In the genomic region with DNA sequence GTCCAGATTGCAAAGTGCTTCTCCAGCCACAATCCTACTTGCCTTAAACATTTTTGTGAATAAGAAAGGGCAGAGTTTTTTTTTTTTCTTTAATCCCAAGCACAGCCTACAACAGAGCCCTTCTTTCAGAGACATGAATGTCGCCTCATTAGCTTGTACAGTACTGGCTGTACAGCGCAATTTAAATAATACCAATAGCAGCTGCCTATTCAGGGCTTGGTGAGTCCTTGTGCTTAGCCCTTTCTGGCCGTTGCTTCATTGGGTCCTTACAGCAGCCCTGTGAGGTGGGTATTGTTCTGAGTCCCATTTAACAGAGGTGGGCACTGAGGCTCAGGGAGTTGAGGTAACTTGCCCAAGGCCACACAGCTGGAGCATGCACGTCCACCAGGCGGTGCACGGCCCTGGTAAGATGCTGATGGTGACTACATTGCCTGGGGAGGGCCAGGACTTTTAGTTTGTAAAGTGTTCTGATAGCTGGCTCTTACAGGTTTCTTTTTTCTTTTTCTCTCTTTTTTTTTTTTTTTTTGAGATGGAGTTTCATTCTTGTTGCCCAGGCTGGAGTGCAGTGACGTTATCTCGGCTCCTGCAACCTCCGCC, we compare ENCODE assay signal across 22 cellular contexts. TPM values are rescaled to one million over a fixed set of nuclear protein-coding genes. Genes with fewer than 3 reads are reported as not detected.
A peak's percentile ranks its signal among the peaks of the same experiment; 100 is the strongest.
DNase-seq lines count a peak whose midpoint lies in the region; ATAC-seq and TF ChIP-seq lines count a peak whose summit lies in the region.
"Had no signal": no experiment of that assay in that cellular context is flagged by ENCODE, and none has a peak within 500 bp of the region (broad histone marks: within the 10 kb centered on the region; RNA-seq: fewer than 3 reads in every experiment).

No MANE protein-coding gene starts in this region.

- no TSS peak for BruUV-seq in IMR-90 (replicated peaks; lab: Mats Ljungman, UMichigan)

- TF ChIP-seq RAD21 in IMR-90 (IDR thresholded peaks at IDR 0.05; ENCODE audit: low read length) = no peak

- H3K79me1 ChIP-seq in IMR-90 (ENCODE audit: low read depth in 1 of 2, low read length in 2 of 2) = peaks cover 48 to 92% of the 10 kb centered on the region in 2 experiments

- no peak overlapping the region for H4K91ac ChIP-seq in IMR-90 (ENCODE audit: insufficient read depth, low read depth, low read length)

- no peak overlapping the region for H3K4me2 ChIP-seq in IMR-90 (ENCODE audit: low read depth, low read length)

- peaks cover 25% of the 10 kb centered on the region for H3K4me1 ChIP-seq in HAP-1
- peaks cover 9% of the 10 kb centered on the region for H3K4me1 ChIP-seq in IMR-90 (ENCODE audit: control insufficient read depth, insufficient read depth, low read length)
- H3K4me1 ChIP-seq: BE2C had no signal

- TF ChIP-seq POLR2A in IMR-90 (IDR thresholded peaks at IDR 0.05; ENCODE audit: low read depth, low read length) = no peak

- H4K20me1 ChIP-seq in IMR-90 (ENCODE audit: insufficient read depth, low read length) = peaks cover 52% of the 10 kb centered on the region

- no peak overlapping the region for H3K56ac ChIP-seq in IMR-90 (ENCODE audit: extremely low read depth, insufficient read depth, low read length)

- no peak overlapping the region for H2BK15ac ChIP-seq in IMR-90 (ENCODE audit: low read depth, low read length)

- ATAC-seq in IMR-90 (ENCODE audit: low read depth) (no peak), HG03457 (IDR thresholded peaks at IDR 0.05; ENCODE audit: unreplicated experiment) (no peak), GM18909 (IDR thresholded peaks at IDR 0.05; ENCODE audit: poor library complexity, unreplicated experiment) (no peak)
- ATAC-seq: GM12878 had no signal

- POLR2A ChIA-PET in IMR-90 (lab: Charles Lee; ENCODE audit: unreplicated experiment) = interaction anchor here (0.6 kb wide), 1 partner anchor 669 kb away, joined by 4 read pairs; no protein-coding TSS in a partner anchor

- H3K27ac ChIP-seq in IMR-90 (ENCODE audit: insufficient read depth, low read length) (no peak overlapping the region), dorsolateral prefrontal cortex (peak overlapping the region in 41 of 59 donors; percentile 2 to 74 (median 35)), substantia nigra (ENCODE audit: low read depth, low read length, poor library complexity, severe bottlenecking) (peak overlapping the region; percentile 58)
- H3K27ac ChIP-seq: HL-60 had no signal

- intact Hi-C loops in IMR-90 (cut with micrococcal nuclease) = no loop called here
- intact Hi-C loops in dorsolateral prefrontal cortex (cut with DNase I) = no loop called here

- H3K27me3 ChIP-seq in HAP-1 (ENCODE audit: low read depth) (no peaks in the 10 kb centered on the region), IMR-90 (ENCODE audit: control insufficient read depth, insufficient read depth, low read length) (no peaks in the 10 kb centered on the region), dorsolateral prefrontal cortex (no peaks in the 10 kb centered on the region)
- H3K27me3 ChIP-seq: BE2C had no signal

- no peak overlapping the region for H3K4ac ChIP-seq in IMR-90 (ENCODE audit: low read depth, low read length)

- DNase-seq in HAP-1 (ENCODE audit: low spot score in 2 of 2) (peak; percentile 75 to 86), IMR-90 (no peak), dorsolateral prefrontal cortex (no peak), substantia nigra (lab: John Stamatoyannopoulos, UW) (no peak), foreskin fibroblast (no peak)
- DNase-seq: ACHN; BE2C; C1 segment of cervical spinal cord; CD4-positive, CD25-positive, alpha-beta regulatory T cell; CD8-positive, alpha-beta memory T cell; COR-L47; DMS 273 treated with DMSO at 0.1 percent for 48 hours; DMS53; DND-41; EL; GOT3; H7; KBM-7 had no signal

- H2BK5ac ChIP-seq in IMR-90 (ENCODE audit: low read depth, low read length, poor library complexity, severe bottlenecking) = no peak overlapping the region

- H3K18ac ChIP-seq in IMR-90 (ENCODE audit: low read depth, low read length) = no peak overlapping the region

- no peak overlapping the region for H4K8ac ChIP-seq in IMR-90 (ENCODE audit: low read depth in 2 of 2, low read length in 2 of 2)

- no peak overlapping the region for H3K4me3 ChIP-seq in HAP-1
- no peak overlapping the region for H3K4me3 ChIP-seq in IMR-90 (ENCODE audit: insufficient read depth, low read depth, low read length)
- H3K4me3 ChIP-seq in dorsolateral prefrontal cortex = no peak overlapping the region
- H3K4me3 ChIP-seq in foreskin fibroblast (ENCODE audit: low read depth in 1 of 2, low read length in 2 of 2) = no peak overlapping the region
- H3K4me3 ChIP-seq: GM12878 had no signal

- peak overlapping the region; percentile 42; the same call in 1 of the 2 replicates for H4K5ac ChIP-seq in IMR-90 (ENCODE audit: low read depth, low read length)

- H3K9ac ChIP-seq in IMR-90 (ENCODE audit: low read depth, low read length) = no peak overlapping the region

- H3K36me3 ChIP-seq in HAP-1 (replicated peaks) (peaks cover 34% of the 10 kb centered on the region), IMR-90 (ENCODE audit: control insufficient read depth, insufficient read depth, low read length) (peaks cover 56% of the 10 kb centered on the region)

- H3K9me1 ChIP-seq in IMR-90 (ENCODE audit: insufficient read depth, low read length) = peaks cover 23% of the 10 kb centered on the region

- no peak overlapping the region for H3K23ac ChIP-seq in IMR-90 (ENCODE audit: low read depth, low read length)

- no peak overlapping the region for H2AFZ ChIP-seq in IMR-90 (replicated peaks; ENCODE audit: low read length, poor library complexity)

- TF ChIP-seq CTCF in IMR-90 (conservative IDR thresholded peaks at IDR 0.05; ENCODE audit: low read depth, low read length) (no peak), dorsolateral prefrontal cortex (IDR thresholded peaks at IDR 0.05 in 54 of 56, conservative IDR thresholded peaks at IDR 0.05 in 2 of 56; ENCODE audit: low read depth in 1 of 56, partially characterized antibody in 56 of 56) (peak in 6 of 56 donors; percentile 6 to 23 (median 18)), foreskin fibroblast (IDR thresholded peaks at IDR 0.05; ENCODE audit: low read depth, low read length) (no peak)

- H3K9me3 ChIP-seq in HAP-1 (no peaks in the 10 kb centered on the region), IMR-90 (ENCODE audit: control insufficient read depth, insufficient read depth, low read length) (no peaks in the 10 kb centered on the region)
- H3K9me3 ChIP-seq: BE2C had no signal

- CTCF ChIA-PET in IMR-90 (lab: Yijun Ruan, JAX) = interaction anchor here (0.6 to 0.7 kb wide), 2 partner anchors 44 to 309 kb away, joined by 4 to 5 read pairs; no protein-coding TSS in a partner anchor

- no peak overlapping the region for H3K14ac ChIP-seq in IMR-90 (replicated peaks; ENCODE audit: low read depth, low read length)

- no peak overlapping the region for H2AK5ac ChIP-seq in IMR-90 (ENCODE audit: low read depth, low read length)

- no peak overlapping the region for H2BK20ac ChIP-seq in IMR-90 (ENCODE audit: low read depth, low read length)

- no peak overlapping the region for H2BK120ac ChIP-seq in IMR-90 (ENCODE audit: low read depth, low read length)

- WGBS in IMR-90 (ENCODE audit: extremely low coverage in 2 of 2, insufficient read length in 1 of 2), 2 experiments = 100% methylated on average over 5 of the region's 9 CpGs; no CpG with 5 or more reads in 1 of the 2 experiments

- H2AK9ac ChIP-seq in IMR-90 (replicated peaks; ENCODE audit: low read depth, low read length, poor library complexity) = no peak overlapping the region

- in situ Hi-C loops in HAP-1 (cut with MboI; ENCODE audit: low sequenced_read_pairs) (no loop called here), IMR-90 (cut with MboI; ENCODE audit: low sequenced_read_pairs) (no loop called here)

- dilution Hi-C loops in IMR-90 (cut with HindIII; ENCODE audit: low sequenced_read_pairs, unreplicated experiment) = no loop called here

TF ChIP-seq in IMR-90, 13 proteins besides CTCF, POLR2A, EP300 and RAD21:
- TF ChIP-seq MAFK (IDR thresholded peaks at IDR 0.05; ENCODE audit: low read depth, low read length) (no peak), NFE2L2 (IDR thresholded peaks at IDR 0.05; ENCODE audit: low read depth, low read length) (no peak), RCOR1 (IDR thresholded peaks at IDR 0.05; ENCODE audit: insufficient replicate concordance, low read length) (no peak), CEBPB (IDR thresholded peaks at IDR 0.05; ENCODE audit: low read depth, low read length) (no peak), BHLHE40 (IDR thresholded peaks at IDR 0.05; ENCODE audit: low read depth, low read length) (no peak), MAZ (IDR thresholded peaks at IDR 0.05; ENCODE audit: borderline replicate concordance, low read depth, low read length) (no peak), ELK1 (IDR thresholded peaks at IDR 0.05; ENCODE audit: borderline replicate concordance, low read depth, low read length) (no peak), CHD1 (IDR thresholded peaks at IDR 0.05; ENCODE audit: low read depth, low read length) (no peak), RFX5 (IDR thresholded peaks at IDR 0.05; ENCODE audit: low read depth, low read length) (no peak), MXI1 (IDR thresholded peaks at IDR 0.05; ENCODE audit: borderline replicate concordance, low read depth, low read length) (no peak), USF2 (IDR thresholded peaks at IDR 0.05; ENCODE audit: low read depth, low read length) (no peak), FOS (IDR thresholded peaks at IDR 0.05; ENCODE audit: low read depth, low read length) (no peak), SMC3 (IDR thresholded peaks at IDR 0.05; ENCODE audit: low read depth, low read length) (no peak)

RNA-seq across cellular contexts. Expression of gene NDST1, which starts 23.2 kb away (rescaled TPM):
- total RNA-seq in IMR-90 (2012; rRNA removed) = 30.3 and 30.5 TPM in 2 replicates
- 80.4 and 101 TPM in 2 replicates for polyA plus RNA-seq in IMR-90 (2012; rRNA removed)
- 41.4 and 74.0 TPM in 2 replicates for polyA plus RNA-seq in IMR-90 (2012; cell fraction: cytosol; rRNA removed)
- polyA plus RNA-seq in IMR-90 (2012; cell fraction: nucleus; rRNA removed; ENCODE audit: low replicate concordance) = 81.4 and 121 TPM in 2 replicates
- 100 to 1,000 TPM in 43 of 120 experiments, 10 to 100 TPM in 77; 64.3 to 163 (median 92.5) TPM for total RNA-seq in dorsolateral prefrontal cortex
- polyA plus RNA-seq: CD4-positive, CD25-positive, alpha-beta regulatory T cell had no signal

Comparison
In these comparisons a context has a peak if more than half of its experiments do, and no peak if none do; other contexts are left out.
1. DNase-seq: peak in HAP-1 (2 of 2); none in IMR-90 (single experiment), dorsolateral prefrontal cortex (0 of 10), substantia nigra (0 of 49) and foreskin fibroblast (0 of 2).